Comparison of ENCODE assay signal across 8 cellular contexts in genomic region chr1:185155600-185156320, GRCh38. TPM values are rescaled to one million over a fixed set of nuclear protein-coding genes. Genes with fewer than 3 reads are reported as not detected.
DNase-seq lines count a peak whose midpoint lies in the region; ATAC-seq, FAIRE-seq and TF ChIP-seq lines count a peak whose summit lies in the region.

No MANE protein-coding gene starts in this region.

- no peak for TF ChIP-seq CTCF in DOHH2 (IDR thresholded peaks at IDR 0.05; ENCODE audit: low read depth, low read length, poor library complexity, severe bottlenecking)

- H3K4me2 ChIP-seq in DOHH2 (ENCODE audit: low read length), result peak overlapping the region; percentile 79

- no peak for FAIRE-seq in urothelium cell line (lab: Jason Lieb, UNC)

- DNase-seq in LHCN-M2 (ENCODE audit: low read depth) (peak; percentile 17), hepatic stellate cell (ENCODE audit: low spot score) (peak; percentile 17), NCI-H128 (lab: John Stamatoyannopoulos, UW; ENCODE audit: unreplicated experiment) (no peak), urothelium cell line (ENCODE audit: low spot score) (no peak), NCI-H1694 (lab: John Stamatoyannopoulos, UW) (no peak)
- no peak for DNase-seq in activated naive CD4-positive, alpha-beta T cell treated with anti-CD3 and anti-CD28 coated beads, Interleukin-2, amount 50 U/mL, for 72 hours (ENCODE audit: low spot score in 2 of 2)

- peak overlapping the region; percentile 97 for H3K4me3 ChIP-seq in DOHH2 (ENCODE audit: low read length)
- peak overlapping the region; percentile 89 to 97 (median 93) for H3K4me3 ChIP-seq in skeletal muscle tissue (ENCODE audit: low read length in 3 of 3)

- H3K27ac ChIP-seq in DOHH2 (ENCODE audit: low read depth, low read length) (peak overlapping the region; percentile 67), skeletal muscle tissue (ENCODE audit: low read depth, low read length) (peak overlapping the region; percentile 98)

- no peaks in the 10 kb centered on the region for H4K20me1 ChIP-seq in DOHH2 (ENCODE audit: control insufficient read depth, insufficient read depth, low read depth, low read length)

- H3K27me3 ChIP-seq in DOHH2 (ENCODE audit: control insufficient read depth, low read length) (no peaks in the 10 kb centered on the region), skeletal muscle tissue (ENCODE audit: control insufficient read depth in 3 of 3, insufficient read depth in 3 of 3, low read length in 3 of 3) (no peaks in the 10 kb centered on the region)

- H3K27ac Mint-ChIP-seq in activated naive CD4-positive, alpha-beta T cell treated with anti-CD3 and anti-CD28 coated beads, Interleukin-2, amount 50 U/mL, for 72 hours, result peak overlapping the region; percentile 94 to 97

- peaks cover 0 to 20% of the 10 kb centered on the region in 2 donors for H3K36me3 Mint-ChIP-seq in activated naive CD4-positive, alpha-beta T cell treated with anti-CD3 and anti-CD28 coated beads, Interleukin-2, amount 50 U/mL, for 72 hours

- H3K36me3 ChIP-seq in DOHH2 (ENCODE audit: control insufficient read depth, low read length), result peaks cover 24% of the 10 kb centered on the region
- peaks cover 0 to 2% (median under 1%) of the 10 kb centered on the region in 3 donors for H3K36me3 ChIP-seq in skeletal muscle tissue (ENCODE audit: control insufficient read depth in 3 of 3, insufficient read depth in 3 of 3, low read length in 3 of 3)

- H3F3A ChIP-seq in DOHH2 (ENCODE audit: control insufficient read depth, insufficient read depth), result no peaks in the 10 kb centered on the region

- H3K4me1 ChIP-seq in DOHH2 (ENCODE audit: control insufficient read depth, low read length), result peaks cover 33% of the 10 kb centered on the region
- peaks cover 11 to 19% (median 17%) of the 10 kb centered on the region in 3 donors for H3K4me1 ChIP-seq in skeletal muscle tissue (ENCODE audit: control insufficient read depth in 3 of 3, insufficient read depth in 3 of 3, low read length in 3 of 3)

- no peaks in the 10 kb centered on the region for H3K9me3 Mint-ChIP-seq in activated naive CD4-positive, alpha-beta T cell treated with anti-CD3 and anti-CD28 coated beads, Interleukin-2, amount 50 U/mL, for 72 hours

- H3K9me2 ChIP-seq in DOHH2 (replicated peaks; ENCODE audit: control insufficient read depth, low read length), result no peaks in the 10 kb centered on the region

- ATAC-seq in activated naive CD4-positive, alpha-beta T cell treated with anti-CD3 and anti-CD28 coated beads, Interleukin-2, amount 50 U/mL, for 72 hours, result no peak

- peaks cover 33% of the 10 kb centered on the region for H3K79me2 ChIP-seq in DOHH2 (ENCODE audit: control insufficient read depth, low read length)

- peak overlapping the region; percentile 96 to 98 (median 97) for H3K9ac ChIP-seq in skeletal muscle tissue (ENCODE audit: low read depth in 1 of 3, low read length in 3 of 3)

- no peaks in the 10 kb centered on the region for H3K9me3 ChIP-seq in DOHH2 (ENCODE audit: control insufficient read depth, insufficient read depth, low read length)
- no peaks in the 10 kb centered on the region for H3K9me3 ChIP-seq in skeletal muscle tissue (ENCODE audit: control insufficient read depth in 3 of 3, low read length in 3 of 3)

RNA-seq across cellular contexts. Expression of gene TRMT1L, which starts 1.0 kb away (rescaled TPM):
- total RNA-seq in LHCN-M2 (2014; rRNA removed) (27.6 and 29.2 TPM in 2 replicates), skeletal muscle tissue (18.3 TPM)
- 5.3 TPM for polyA plus RNA-seq in LHCN-M2 (2012)
- 10 to 100 TPM; 24.9 to 31.6 TPM for total RNA-seq in activated naive CD4-positive, alpha-beta T cell treated with anti-CD3 and anti-CD28 coated beads, Interleukin-2, amount 50 U/mL, for 72 hours

RNA-seq across cellular contexts. Expression of gene SWT1, which starts 1.2 kb away (rescaled TPM):
- 3.4 and 4.2 TPM in 2 replicates for total RNA-seq in LHCN-M2 (2014; rRNA removed)
- 0.66 TPM for polyA plus RNA-seq in LHCN-M2 (2012)
- 1 to 10 TPM; 4.1 to 7.1 TPM for total RNA-seq in activated naive CD4-positive, alpha-beta T cell treated with anti-CD3 and anti-CD28 coated beads, Interleukin-2, amount 50 U/mL, for 72 hours
- total RNA-seq in skeletal muscle tissue, result 15.7 TPM

Comparison
In these comparisons a context has a peak if more than half of its experiments do, and no peak if none do; other contexts are left out.
1. DNase-seq: peak in LHCN-M2 (single experiment) and hepatic stellate cell (single experiment); none in activated naive CD4-positive, alpha-beta T cell treated with anti-CD3 and anti-CD28 coated beads, Interleukin-2, amount 50 U/mL, for 72 hours (0 of 2), NCI-H128 (single experiment), urothelium cell line (single experiment) and NCI-H1694 (single experiment).